ENCODE assay signal across 16 cellular contexts in genomic region chr9:98411981-98412561, GRCh38.
DNase-seq lines count a peak whose midpoint lies in the region; ATAC-seq and TF ChIP-seq lines count a peak whose summit lies in the region.
"Had no signal": no experiment of that assay in that cellular context is flagged by ENCODE, and none has a peak within 500 bp of the region (broad histone marks: within the 10 kb centered on the region; RNA-seq: fewer than 3 reads in every experiment).

No MANE protein-coding gene starts in this region.

- H3K27ac Mint-ChIP-seq in GM23338 (no peak overlapping the region), neural progenitor cell (no peak overlapping the region)
- H3K27ac Mint-ChIP-seq: CD8-positive, alpha-beta T cell; IgD-negative memory B cell had no signal

- H3K9ac ChIP-seq in GM23248, result no peak overlapping the region
- no peak overlapping the region for H3K9ac ChIP-seq in neural progenitor cell

- peaks cover 8% of the 10 kb centered on the region; the same call in 1 of the 2 replicates for H3F3A ChIP-seq in GM23248 (ENCODE audit: insufficient read depth)
- H3F3A ChIP-seq in GM23338 (replicated peaks; ENCODE audit: low read depth), result no peaks in the 10 kb centered on the region
- H3F3A ChIP-seq in neural progenitor cell (ENCODE audit: low read depth), result no peaks in the 10 kb centered on the region

- intact Hi-C loops in left ventricle myocardium superior (cut with micrococcal nuclease), result no loop called here

- in situ Hi-C loops in GM23248 (cut with MboI), result no loop called here

- H3K9me3 Mint-ChIP-seq in GM23338 (peaks cover 5% of the 10 kb centered on the region), neural progenitor cell (peaks cover 6% of the 10 kb centered on the region)
- H3K9me3 Mint-ChIP-seq: CD8-positive, alpha-beta T cell had no signal

- H3K9me2 ChIP-seq in GM23248 (ENCODE audit: insufficient read depth), result no peaks in the 10 kb centered on the region
- H3K9me2 ChIP-seq in GM23338 (ENCODE audit: insufficient read depth), result peaks cover 7% of the 10 kb centered on the region; the same call in 1 of the 2 replicates

- H3K4me3 Mint-ChIP-seq in GM23338 (no peak overlapping the region), neural progenitor cell (no peak overlapping the region)
- H3K4me3 Mint-ChIP-seq: CD14-positive monocyte; CD8-positive, alpha-beta T cell; IgD-negative memory B cell had no signal

- H3K4me1 ChIP-seq in GM23248 (ENCODE audit: insufficient read depth) (peaks cover 14% of the 10 kb centered on the region), GM23338 (ENCODE audit: insufficient read depth) (peaks cover 29% of the 10 kb centered on the region), neural progenitor cell (no peaks in the 10 kb centered on the region)
- H3K4me1 ChIP-seq: A549 had no signal

- ATAC-seq in GM23338, result no peak
- ATAC-seq in left ventricle myocardium superior, result peak; percentile 27
- no peak for ATAC-seq in GM19328 (IDR thresholded peaks at IDR 0.05; ENCODE audit: unreplicated experiment)
- no peak for ATAC-seq in HG03439 (IDR thresholded peaks at IDR 0.05; ENCODE audit: unreplicated experiment)
- ATAC-seq: A549; CD8-positive, alpha-beta T cell; HCT116 had no signal

- H3K27me3 Mint-ChIP-seq in GM23338 (ENCODE audit: insufficient read depth, low read depth, poor library complexity) (peaks cover 7% of the 10 kb centered on the region), neural progenitor cell (ENCODE audit: insufficient read depth, low read depth) (peaks cover 6% of the 10 kb centered on the region)

- no peak overlapping the region for H3K4me3 ChIP-seq in GM23248
- H3K4me3 ChIP-seq in GM23338, result no peak overlapping the region
- no peak overlapping the region for H3K4me3 ChIP-seq in neural progenitor cell
- H3K4me3 ChIP-seq: A549 had no signal

- no peaks in the 10 kb centered on the region for H3K79me2 ChIP-seq in GM23248 (ENCODE audit: insufficient read depth)
- no peaks in the 10 kb centered on the region for H3K79me2 ChIP-seq in GM23338 (replicated peaks; ENCODE audit: insufficient read depth)
- H3K79me2 ChIP-seq in neural progenitor cell (ENCODE audit: low read depth), result no peaks in the 10 kb centered on the region

- H2AFZ ChIP-seq in GM23248, result peak overlapping the region; percentile 17; the same call in 1 of the 2 replicates
- peak overlapping the region; percentile 74 for H2AFZ ChIP-seq in GM23338
- peak overlapping the region; percentile 63 for H2AFZ ChIP-seq in neural progenitor cell (replicated peaks)

- H3K36me3 ChIP-seq in GM23248 (ENCODE audit: low read depth) (no peaks in the 10 kb centered on the region), GM23338 (ENCODE audit: insufficient read depth) (no peaks in the 10 kb centered on the region), neural progenitor cell (no peaks in the 10 kb centered on the region)

- H4K20me1 ChIP-seq in GM23248 (ENCODE audit: insufficient read depth) (no peaks in the 10 kb centered on the region), GM23338 (replicated peaks; ENCODE audit: insufficient read depth) (no peaks in the 10 kb centered on the region), neural progenitor cell (ENCODE audit: low read depth) (no peaks in the 10 kb centered on the region)

- H3K9me3 ChIP-seq in GM23248 (ENCODE audit: low read depth), result no peaks in the 10 kb centered on the region
- no peaks in the 10 kb centered on the region for H3K9me3 ChIP-seq in neural progenitor cell (ENCODE audit: low read depth)

- H3K27ac ChIP-seq in GM23248 (no peak overlapping the region), GM23338 (ENCODE audit: low read depth) (no peak overlapping the region), neural progenitor cell (no peak overlapping the region)
- H3K27ac ChIP-seq: A549 had no signal

- H3K27me3 ChIP-seq in GM23248 (replicated peaks; ENCODE audit: insufficient read depth) (no peaks in the 10 kb centered on the region), GM23338 (ENCODE audit: insufficient read depth) (no peaks in the 10 kb centered on the region), neural progenitor cell (no peaks in the 10 kb centered on the region)

- DNase-seq in GM23248, result no peak
- DNase-seq in GM23338 (ENCODE audit: low spot score), result no peak
- DNase-seq in left ventricle myocardium superior, result no peak
- no peak for DNase-seq in neural progenitor cell (ENCODE audit: low spot score)
- no peak for DNase-seq in MV-4-11 (lab: John Stamatoyannopoulos, UW)
- DNase-seq: CD8-positive, alpha-beta T cell; COR-L47; DMS153; DMS79 treated with DMSO at 0.1 percent for 48 hours; EL had no signal

- H3K36me3 Mint-ChIP-seq in GM23338 (ENCODE audit: low read depth), result no peaks in the 10 kb centered on the region
- H3K36me3 Mint-ChIP-seq in neural progenitor cell, result no peaks in the 10 kb centered on the region
- H3K36me3 Mint-ChIP-seq: CD14-positive monocyte; CD8-positive, alpha-beta T cell had no signal

- H3K4me2 ChIP-seq in GM23248 (ENCODE audit: unreplicated experiment) (no peak overlapping the region), GM23338 (no peak overlapping the region), neural progenitor cell (no peak overlapping the region)
- H3K4me2 ChIP-seq: A549 had no signal

- TF ChIP-seq CTCF in GM23338 (conservative IDR thresholded peaks at IDR 0.05; ENCODE audit: low read depth in 2 of 2) (no peak), neural progenitor cell (IDR thresholded peaks at IDR 0.05) (no peak)

- H3K4me1 Mint-ChIP-seq in GM23338 (peaks cover 48% of the 10 kb centered on the region), neural progenitor cell (peaks cover 12% of the 10 kb centered on the region)

- WGBS in GM23248 (ENCODE audit: low coverage in 1 of 2, low lambda C conversion rate in 2 of 2, missing lambda C conversion rate in 2 of 2), 2 experiments, result 68 to 71% methylated on average over 5 of the region's 5 CpGs

TF ChIP-seq in GM23338, 12 proteins besides CTCF, POLR2A, EP300 and RAD21 (continues in another document):
- TF ChIP-seq ZNF462 (CRISPR knock-in tag; IDR thresholded peaks at IDR 0.05) (no peak), NANOG (IDR thresholded peaks at IDR 0.05; ENCODE audit: borderline replicate concordance) (no peak), POLR2AphosphoS5 (IDR thresholded peaks at IDR 0.05; ENCODE audit: low read depth) (no peak), ZNF114 (CRISPR knock-in tag; IDR thresholded peaks at IDR 0.05) (no peak), ZNF331 (CRISPR knock-in tag; IDR thresholded peaks at IDR 0.05; ENCODE audit: low read depth) (no peak), CREB1 (CRISPR knock-in tag; IDR thresholded peaks at IDR 0.05; ENCODE audit: low read depth) (no peak), STAT1 (IDR thresholded peaks at IDR 0.05; ENCODE audit: unreplicated experiment) (no peak), JUNB (IDR thresholded peaks at IDR 0.05; ENCODE audit: unreplicated experiment) (no peak)

Comparison
In these comparisons a context has a peak if more than half of its experiments do, and no peak if none do; other contexts are left out.
1. H2AFZ ChIP-seq: peak in every context shown above with its lines; median percentile 74 in GM23338; 63 in neural progenitor cell; 17 in GM23248.